ENCODE assay signal across 9 cellular contexts in the genomic region with DNA sequence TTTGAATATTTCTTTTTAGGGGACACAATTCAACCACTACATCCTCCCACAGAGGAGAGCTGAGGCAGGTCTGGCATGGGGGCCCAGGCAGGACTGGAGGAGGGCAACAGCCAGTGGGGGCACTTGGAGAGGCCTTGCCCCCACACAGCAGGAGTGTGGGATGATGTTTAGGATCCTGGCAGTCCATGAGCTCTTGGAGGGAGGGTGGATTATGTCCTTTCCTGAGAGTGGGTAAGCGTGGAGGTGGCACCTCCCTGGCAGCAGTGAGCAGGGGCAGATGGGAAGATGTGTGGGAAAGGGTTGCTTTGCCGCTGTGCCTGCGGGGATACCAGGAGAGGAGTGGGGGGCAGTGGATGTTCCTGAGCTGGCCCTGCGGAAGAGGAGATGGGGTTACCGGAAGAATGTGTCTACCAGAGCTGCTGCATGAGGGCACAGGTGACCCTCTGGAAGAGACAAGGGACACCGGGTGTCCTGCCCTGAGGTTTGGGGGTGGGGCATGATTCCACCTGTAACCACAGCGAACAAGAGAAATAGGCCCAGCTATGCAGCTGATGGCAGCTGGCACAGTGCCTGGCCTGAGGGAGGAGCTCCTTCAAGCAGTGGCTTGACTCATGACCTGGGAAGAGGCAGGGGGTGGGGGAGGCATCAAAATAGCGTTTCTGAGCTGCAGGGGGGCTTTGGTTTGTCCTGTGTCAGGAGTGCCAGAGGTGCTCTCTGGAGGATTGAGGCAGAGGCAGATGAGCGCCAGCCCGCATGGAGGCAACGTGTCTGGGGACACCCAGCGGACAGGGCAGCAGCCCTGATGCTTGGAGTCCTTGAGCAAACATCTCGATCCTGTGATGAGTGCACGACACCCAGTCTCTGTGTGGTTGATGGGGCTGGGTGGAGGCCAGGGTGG.
DNase-seq lines count a peak whose midpoint lies in the region; ATAC-seq and TF ChIP-seq lines count a peak whose summit lies in the region.
"Had no signal": no experiment of that assay in that cellular context is flagged by ENCODE, and none has a peak within 500 bp of the region (broad histone marks: within the 10 kb centered on the region; RNA-seq: fewer than 3 reads in every experiment).

No MANE protein-coding gene starts in this region.

- no peak overlapping the region for H3K4me3 ChIP-seq in BLaER1
- no peak overlapping the region for H3K4me3 ChIP-seq in mesenchymal stem cell (ENCODE audit: insufficient read depth in 1 of 2, low read depth in 1 of 2, low read length in 2 of 2)
- H3K4me3 ChIP-seq in BE2C (ENCODE audit: low read depth, low read length): no peak overlapping the region

- 73% methylated on average over 14 of the region's 14 CpGs for WGBS in mesenchymal stem cell

- H3K4me1 ChIP-seq in BLaER1 (peaks cover 6% of the 10 kb centered on the region; the same call in 1 of the 2 replicates), mesenchymal stem cell (ENCODE audit: control insufficient read depth, insufficient read depth, low read depth, low read length) (peaks cover 14% of the 10 kb centered on the region), BE2C (no peaks in the 10 kb centered on the region)

- H3K9ac ChIP-seq in BLaER1: no peak overlapping the region
- H3K9ac ChIP-seq in mesenchymal stem cell (ENCODE audit: low read length): no peak overlapping the region

- intact Hi-C loops in left colon (cut with DNase I, micrococcal nuclease): no loop called here

- H2BK12ac ChIP-seq in mesenchymal stem cell (ENCODE audit: low read length in 2 of 2): no peak overlapping the region

- no peak overlapping the region for H3K4ac ChIP-seq in mesenchymal stem cell (ENCODE audit: low read depth in 1 of 2, low read length in 2 of 2)

- H3K14ac ChIP-seq in mesenchymal stem cell (ENCODE audit: low read length in 2 of 2): no peak overlapping the region

- no peak overlapping the region for H3K27ac ChIP-seq in BLaER1
- no peak overlapping the region for H3K27ac ChIP-seq in mesenchymal stem cell (ENCODE audit: low read length, poor library complexity, severe bottlenecking)

- no peak overlapping the region for H3K18ac ChIP-seq in mesenchymal stem cell (ENCODE audit: low read depth in 1 of 2, low read length in 2 of 2)

- H2AK5ac ChIP-seq in mesenchymal stem cell (ENCODE audit: low read length, severe bottlenecking): no peak overlapping the region

- no peaks in the 10 kb centered on the region for H3K36me3 ChIP-seq in BLaER1
- no peaks in the 10 kb centered on the region for H3K36me3 ChIP-seq in mesenchymal stem cell (ENCODE audit: control insufficient read depth in 1 of 2, insufficient read depth in 2 of 2, low read depth in 1 of 2, low read length in 2 of 2)
- H3K36me3 ChIP-seq in BE2C: no peaks in the 10 kb centered on the region

- H4K91ac ChIP-seq in mesenchymal stem cell (ENCODE audit: low read length): no peak overlapping the region

- no peak for TF ChIP-seq CTCF in BE2C (IDR thresholded peaks at IDR 0.05; ENCODE audit: low read depth, low read length)

- H3K27me3 ChIP-seq in BLaER1 (no peaks in the 10 kb centered on the region), mesenchymal stem cell (ENCODE audit: control insufficient read depth in 1 of 2, insufficient read depth in 1 of 2, low read length in 2 of 2) (peaks cover 0 to under 1% of the 10 kb centered on the region in 2 experiments), BE2C (no peaks in the 10 kb centered on the region)

- H2BK5ac ChIP-seq in mesenchymal stem cell (ENCODE audit: low read depth, low read length, poor library complexity, severe bottlenecking): no peak overlapping the region

- H3K4me2 ChIP-seq in BLaER1: peak overlapping the region; percentile 14; the same call in 1 of the 2 replicates
- H3K4me2 ChIP-seq in mesenchymal stem cell (ENCODE audit: low read length, poor library complexity, severe bottlenecking): no peak overlapping the region

- no peak overlapping the region for H2AFZ ChIP-seq in mesenchymal stem cell (ENCODE audit: low read depth, low read length)

- no peak overlapping the region for H4K8ac ChIP-seq in mesenchymal stem cell (ENCODE audit: low read length)

- H2BK15ac ChIP-seq in mesenchymal stem cell (ENCODE audit: low read depth, poor library complexity, severe bottlenecking): no peak overlapping the region

- H3K79me1 ChIP-seq in mesenchymal stem cell (replicated peaks; ENCODE audit: low read length, poor library complexity, severe bottlenecking): no peaks in the 10 kb centered on the region

- peak; percentile 72 for ATAC-seq in left colon

- H4K20me1 ChIP-seq in BLaER1: no peaks in the 10 kb centered on the region

- H3K9me3 ChIP-seq in BLaER1 (peaks cover 8% of the 10 kb centered on the region; the same call in 1 of the 2 replicates), mesenchymal stem cell (ENCODE audit: control insufficient read depth, low read length) (no peaks in the 10 kb centered on the region), BE2C (no peaks in the 10 kb centered on the region)

- H3K23ac ChIP-seq in mesenchymal stem cell (ENCODE audit: low read length in 2 of 2): no peak overlapping the region

- H2BK120ac ChIP-seq in mesenchymal stem cell (ENCODE audit: low read depth, low read length): no peak overlapping the region

- DNase-seq in LHCN-M2 (ENCODE audit: low read depth) (peak; percentile 49), SW480 (ENCODE audit: low spot score) (peak; percentile 84), left colon (peak; percentile 87 to 89), mesenchymal stem cell (no peak), BE2C (no peak), KG1 (lab: John Stamatoyannopoulos, UW) (no peak), NCI-H2171 treated with DMSO at 0.1 percent for 48 hours (lab: John Stamatoyannopoulos, UW) (no peak)
- DNase-seq: MV-4-11 had no signal

Comparison
In these comparisons a context has a peak if more than half of its experiments do, and no peak if none do; other contexts are left out.
1. DNase-seq: peak in LHCN-M2 (single experiment), SW480 (single experiment) and left colon (2 of 2); none in mesenchymal stem cell (single experiment), BE2C (single experiment), KG1 (single experiment) and NCI-H2171 treated with DMSO at 0.1 percent for 48 hours (single experiment).